8 cellular contexts compared by ENCODE assay signal in the genomic region with DNA sequence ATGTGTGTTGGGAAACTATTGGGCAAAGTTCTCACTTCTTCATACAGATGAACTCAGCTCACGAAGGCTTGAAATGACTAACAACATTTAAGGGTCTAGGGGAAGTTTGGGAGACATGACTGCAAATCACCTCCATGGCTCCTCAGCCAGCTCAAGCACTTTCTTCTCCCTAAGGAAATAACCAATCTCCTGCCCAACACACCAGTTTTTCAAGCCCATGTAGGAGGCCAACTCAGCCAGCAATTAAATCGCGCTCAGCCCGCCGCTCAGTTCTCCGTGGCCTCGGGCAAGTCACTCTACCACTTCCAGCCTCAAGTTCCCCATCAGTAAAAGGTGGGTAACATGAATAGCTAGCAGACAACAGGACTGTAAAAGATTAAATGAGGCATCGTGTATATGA. TPM values are rescaled to one million over a fixed set of nuclear protein-coding genes. Genes with fewer than 3 reads are reported as not detected.
DNase-seq lines count a peak whose midpoint lies in the region; ATAC-seq and TF ChIP-seq lines count a peak whose summit lies in the region.

No MANE protein-coding gene starts in this region.

- no peak for DNase-seq in activated naive CD4-positive, alpha-beta T cell treated with anti-CD3 and anti-CD28 coated beads, Interleukin-2, amount 10 ng/mL, durations not matched to agents 7 days and 5 days
- DNase-seq in activated naive CD4-positive, alpha-beta T cell treated with Interleukin-2 at 50 U/mL for 16 hours: no peak
- DNase-seq in SJCRH30: no peak
- no peak for DNase-seq in esophagus muscularis mucosa (ENCODE audit: extremely low spot score)
- no peak for DNase-seq in progenitor cell of endocrine pancreas (ENCODE audit: low spot score, unreplicated experiment)
- DNase-seq in SHP77 (lab: John Stamatoyannopoulos, UW): no peak

- peaks cover 7% of the 10 kb centered on the region for H3K36me3 ChIP-seq in SJCRH30
- peaks cover under 1 to 17% (median 11%) of the 10 kb centered on the region in 4 donors for H3K36me3 ChIP-seq in esophagus muscularis mucosa

- TF ChIP-seq EP300 in esophagus muscularis mucosa (IDR thresholded peaks at IDR 0.05): no peak

- peak overlapping the region; percentile 100 for H3K27ac ChIP-seq in SJCRH30
- H3K27ac ChIP-seq in esophagus muscularis mucosa (replicated peaks in 1 of 4): peak overlapping the region; percentile 95 to 98 (median 96)

- TF ChIP-seq CTCF in esophagus muscularis mucosa (IDR thresholded peaks at IDR 0.05) (no peak), progenitor cell of endocrine pancreas (IDR thresholded peaks at IDR 0.05; ENCODE audit: unreplicated experiment) (no peak)

- H3K9me3 Mint-ChIP-seq in activated naive CD4-positive, alpha-beta T cell treated with anti-CD3 and anti-CD28 coated beads, Interleukin-2, amount 10 ng/mL, durations not matched to agents 7 days and 5 days: no peaks in the 10 kb centered on the region
- H3K9me3 Mint-ChIP-seq in progenitor cell of endocrine pancreas (ENCODE audit: low read depth): no peaks in the 10 kb centered on the region

- peaks cover 26% of the 10 kb centered on the region for H3K36me3 Mint-ChIP-seq in activated naive CD4-positive, alpha-beta T cell treated with anti-CD3 and anti-CD28 coated beads, Interleukin-2, amount 10 ng/mL, durations not matched to agents 7 days and 5 days
- H3K36me3 Mint-ChIP-seq in progenitor cell of endocrine pancreas (ENCODE audit: insufficient read depth): peaks cover 10% of the 10 kb centered on the region

- H3K4me1 Mint-ChIP-seq in activated naive CD4-positive, alpha-beta T cell treated with anti-CD3 and anti-CD28 coated beads, Interleukin-2, amount 10 ng/mL, durations not matched to agents 7 days and 5 days: peaks cover 63% of the 10 kb centered on the region
- H3K4me1 Mint-ChIP-seq in progenitor cell of endocrine pancreas (ENCODE audit: low read depth): peaks cover 26% of the 10 kb centered on the region

- peak overlapping the region; percentile 85 for H3K4me3 Mint-ChIP-seq in activated naive CD4-positive, alpha-beta T cell treated with anti-CD3 and anti-CD28 coated beads, Interleukin-2, amount 10 ng/mL, durations not matched to agents 7 days and 5 days
- peak overlapping the region; percentile 98 for H3K4me3 Mint-ChIP-seq in progenitor cell of endocrine pancreas (ENCODE audit: low read depth)

- peaks cover 4% of the 10 kb centered on the region for H3K27me3 Mint-ChIP-seq in activated naive CD4-positive, alpha-beta T cell treated with anti-CD3 and anti-CD28 coated beads, Interleukin-2, amount 10 ng/mL, durations not matched to agents 7 days and 5 days
- no peaks in the 10 kb centered on the region for H3K27me3 Mint-ChIP-seq in progenitor cell of endocrine pancreas

- peak overlapping the region; percentile 92 for H3K27ac Mint-ChIP-seq in activated naive CD4-positive, alpha-beta T cell treated with anti-CD3 and anti-CD28 coated beads, Interleukin-2, amount 10 ng/mL, durations not matched to agents 7 days and 5 days
- H3K27ac Mint-ChIP-seq in progenitor cell of endocrine pancreas: peak overlapping the region; percentile 99

- H3K4me3 ChIP-seq in SJCRH30 (peak overlapping the region; percentile 84), esophagus muscularis mucosa (peak overlapping the region; percentile 74 to 95 (median 83))

- H3K27me3 ChIP-seq in SJCRH30 (no peaks in the 10 kb centered on the region), esophagus muscularis mucosa (no peaks in the 10 kb centered on the region)

- intact Hi-C loops in esophagus muscularis mucosa (cut with DNase I): no loop called here

- H3K4me1 ChIP-seq in SJCRH30 (peaks cover 13% of the 10 kb centered on the region), esophagus muscularis mucosa (peaks cover 56 to 82% (median 77%) of the 10 kb centered on the region in 4 donors)

- H3K9me3 ChIP-seq in SJCRH30 (replicated peaks) (no peaks in the 10 kb centered on the region), esophagus muscularis mucosa (no peaks in the 10 kb centered on the region)

- CTCF ChIA-PET in activated naive CD4-positive, alpha-beta T cell treated with anti-CD3 and anti-CD28 coated beads, Interleukin-2, amount 10 ng/mL, durations not matched to agents 7 days and 5 days (lab: Charles Lee): interaction anchor here (1.4 kb wide), 1 partner anchor 170 kb away, joined by 4 read pairs; no protein-coding TSS in a partner anchor

- no peak for TF ChIP-seq POLR2A in esophagus muscularis mucosa (IDR thresholded peaks at IDR 0.05; ENCODE audit: low read depth)

- 2% methylated on average over 8 of the region's 8 CpGs for WGBS in esophagus muscularis mucosa

- ATAC-seq in GM18502 (IDR thresholded peaks at IDR 0.05; ENCODE audit: poor library complexity, unreplicated experiment) (no peak), HG03108 (IDR thresholded peaks at IDR 0.05; ENCODE audit: unreplicated experiment) (no peak)

RNA-seq across cellular contexts. Expression of gene POLDIP3, which starts 0.8 kb away (rescaled TPM):
- total RNA-seq in SJCRH30 (2014; rRNA removed; shearing (Covaris generic)): 74.8 and 75.8 TPM in 2 replicates
- 10 to 100 TPM; 30.6 to 47.6 (median 39.6) TPM for total RNA-seq in esophagus muscularis mucosa
- 77.5 and 82.4 TPM in 2 replicates for total RNA-seq in progenitor cell of endocrine pancreas

RNA-seq across cellular contexts. Expression of gene ATP5MGL, which starts 26.5 kb away (rescaled TPM):
- total RNA-seq in SJCRH30 (2014; rRNA removed; shearing (Covaris generic)): 0.51 and 1.2 TPM in 2 replicates
- total RNA-seq in esophagus muscularis mucosa: not detected
- total RNA-seq in progenitor cell of endocrine pancreas: 0.40 and 0.89 TPM in 2 replicates

RNA-seq across cellular contexts. Expression of gene CYB5R3, which starts 35.3 kb away (rescaled TPM):
- 71.1 and 73.9 TPM in 2 replicates for total RNA-seq in SJCRH30 (2014; rRNA removed; shearing (Covaris generic))
- total RNA-seq in esophagus muscularis mucosa (100 to 1,000 TPM; 154 to 287 (median 221) TPM), progenitor cell of endocrine pancreas (77.3 and 85.9 TPM in 2 replicates)
